ENCODE assay signal across 8 cellular contexts in the genomic region with DNA sequence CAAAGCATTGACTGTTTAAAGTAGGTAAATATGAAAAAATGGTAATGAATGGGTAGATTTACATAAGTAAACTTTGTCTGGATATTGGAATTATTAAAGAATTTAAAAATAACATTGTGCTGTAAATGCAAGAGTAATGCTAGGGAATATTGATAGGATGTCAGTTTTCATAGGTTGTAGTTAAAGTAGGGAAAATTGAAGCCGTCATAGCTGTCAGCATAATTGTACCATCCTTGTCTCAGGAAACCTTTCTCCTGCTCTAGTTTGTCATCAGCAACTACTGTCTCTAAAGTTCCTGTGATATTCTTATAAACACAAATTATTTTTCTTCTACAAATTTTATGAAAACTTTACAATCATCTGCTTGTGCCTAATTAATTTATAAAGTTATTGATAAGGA.
"Had no signal": no experiment of that assay in that cellular context is flagged by ENCODE, and none has a peak within 500 bp of the region (broad histone marks: within the 10 kb centered on the region; RNA-seq: fewer than 3 reads in every experiment).

No MANE protein-coding gene starts in this region.

- FAIRE-seq: HepG2, HTR-8/SVneo, K562 had no signal

- DNase-seq: IMR-90, KBM-7, KG1 had no signal

- H3K4me2 ChIP-seq: KMS-11 had no signal

- H3K27ac ChIP-seq: HL-60, KMS-11 had no signal

- H3K9ac ChIP-seq: KMS-11 had no signal

- H3K4me3 ChIP-seq: K562 had no signal

- ATAC-seq: HepG2, K562 had no signal
